In genomic region chr20:10673176-10673830, GRCh38 we compare ENCODE assay signal across 1 cellular context.
TF ChIP-seq lines count a peak whose summit lies in the region.

No MANE protein-coding gene starts in this region.

TF ChIP-seq in HepG2, 621 proteins besides CTCF, POLR2A, EP300 and RAD21 (continued from another document and continues in another):
- TF ChIP-seq REST (IDR thresholded peaks at IDR 0.05; ENCODE audit: borderline replicate concordance in 1 of 2, low read depth in 1 of 2, low read length in 2 of 2) (no peak), PRDM10 (CRISPR knock-in tag; IDR thresholded peaks at IDR 0.05; ENCODE audit: low read depth) (no peak), KDM5B (CRISPR knock-in tag; IDR thresholded peaks at IDR 0.05; ENCODE audit: borderline replicate concordance) (peak; percentile 10; the same call in 1 of the 2 replicates), RAD51 (IDR thresholded peaks at IDR 0.05; ENCODE audit: borderline replicate concordance) (no peak), MIER3 (CRISPR knock-in tag; IDR thresholded peaks at IDR 0.05; ENCODE audit: borderline replicate concordance) (no peak), NFE2L1 (CRISPR knock-in tag; IDR thresholded peaks at IDR 0.05; ENCODE audit: borderline replicate concordance) (no peak), MLLT10 (CRISPR knock-in tag; IDR thresholded peaks at IDR 0.05) (no peak), MIER2 (CRISPR knock-in tag; IDR thresholded peaks at IDR 0.05) (no peak), ZSCAN29 (CRISPR knock-in tag; conservative IDR thresholded peaks at IDR 0.05) (no peak), TRAFD1 (CRISPR knock-in tag; IDR thresholded peaks at IDR 0.05; ENCODE audit: borderline replicate concordance) (no peak), REL (CRISPR knock-in tag; conservative IDR thresholded peaks at IDR 0.05) (0 out of 2 replicates have a peak, but pooled peaks have one; percentile 18), ZNF263 (CRISPR knock-in tag; IDR thresholded peaks at IDR 0.05) (peak; percentile 33; the same call in 1 of the 2 replicates), RARA (CRISPR knock-in tag; IDR thresholded peaks at IDR 0.05) (peak; percentile 6; the same call in 1 of the 2 replicates), NRL (CRISPR knock-in tag; IDR thresholded peaks at IDR 0.05; ENCODE audit: borderline replicate concordance) (no peak), FLYWCH1 (CRISPR knock-in tag; IDR thresholded peaks at IDR 0.05) (no peak), ZNF879 (CRISPR knock-in tag; IDR thresholded peaks at IDR 0.05) (no peak), ZNF615 (CRISPR knock-in tag; IDR thresholded peaks at IDR 0.05; ENCODE audit: borderline replicate concordance) (no peak; the same call in 1 of the 2 replicates), KIAA2018 (CRISPR knock-in tag; IDR thresholded peaks at IDR 0.05; ENCODE audit: borderline replicate concordance) (no peak), ZBTB4 (CRISPR knock-in tag; IDR thresholded peaks at IDR 0.05; ENCODE audit: borderline replicate concordance) (no peak), SPEN (CRISPR knock-in tag; IDR thresholded peaks at IDR 0.05; ENCODE audit: low read depth) (0 out of 2 replicates have a peak, but pooled peaks have one; percentile 1), SSRP1 (CRISPR knock-in tag; IDR thresholded peaks at IDR 0.05) (no peak), ZNF432 (CRISPR knock-in tag; IDR thresholded peaks at IDR 0.05; ENCODE audit: borderline replicate concordance) (0 out of 2 replicates have a peak, but pooled peaks have one; percentile 8)
- TF ChIP-seq, protein P1, sequence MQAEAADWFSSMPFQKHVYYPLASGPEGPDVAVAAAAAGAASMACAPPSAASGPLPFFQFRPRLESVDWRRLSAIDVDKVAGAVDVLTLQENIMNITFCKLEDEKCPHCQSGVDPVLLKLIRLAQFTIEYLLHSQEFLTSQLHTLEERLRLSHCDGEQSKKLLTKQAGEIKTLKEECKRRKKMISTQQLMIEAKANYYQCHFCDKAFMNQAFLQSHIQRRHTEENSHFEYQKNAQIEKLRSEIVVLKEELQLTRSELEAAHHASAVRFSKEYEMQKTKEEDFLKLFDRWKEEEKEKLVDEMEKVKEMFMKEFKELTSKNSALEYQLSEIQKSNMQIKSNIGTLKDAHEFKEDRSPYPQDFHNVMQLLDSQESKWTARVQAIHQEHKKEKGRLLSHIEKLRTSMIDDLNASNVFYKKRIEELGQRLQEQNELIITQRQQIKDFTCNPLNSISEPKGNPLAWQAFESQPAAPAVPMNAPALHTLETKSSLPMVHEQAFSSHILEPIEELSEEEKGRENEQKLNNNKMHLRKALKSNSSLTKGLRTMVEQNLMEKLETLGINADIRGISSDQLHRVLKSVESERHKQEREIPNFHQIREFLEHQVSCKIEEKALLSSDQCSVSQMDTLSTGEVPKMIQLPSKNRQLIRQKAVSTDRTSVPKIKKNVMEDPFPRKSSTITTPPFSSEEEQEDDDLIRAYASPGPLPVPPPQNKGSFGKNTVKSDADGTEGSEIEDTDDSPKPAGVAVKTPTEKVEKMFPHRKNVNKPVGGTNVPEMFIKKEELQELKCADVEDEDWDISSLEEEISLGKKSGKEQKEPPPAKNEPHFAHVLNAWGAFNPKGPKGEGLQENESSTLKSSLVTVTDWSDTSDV (CRISPR knock-in tag; IDR thresholded peaks at IDR 0.05): no peak
